ENCODE assay signal across 27 cellular contexts in genomic region chr10:71473671-71474599, GRCh38.
A peak's percentile ranks its signal among the peaks of the same experiment; 100 is the strongest.
DNase-seq lines count a peak whose midpoint lies in the region; ATAC-seq, FAIRE-seq and TF ChIP-seq lines count a peak whose summit lies in the region.
"Had no signal": no experiment of that assay in that cellular context is flagged by ENCODE, and none has a peak within 500 bp of the region (broad histone marks: within the 10 kb centered on the region; RNA-seq: fewer than 3 reads in every experiment).

No MANE protein-coding gene starts in this region.

- TF ChIP-seq CTCF in BE2C (IDR thresholded peaks at IDR 0.05; ENCODE audit: low read depth, low read length) (peak; percentile 13; the same call in 1 of the 2 replicates), H9 (conservative IDR thresholded peaks at IDR 0.05) (peak; percentile 52), heart left ventricle (IDR thresholded peaks at IDR 0.05) (no peak), pancreas (IDR thresholded peaks at IDR 0.05) (no peak)

- H3K79me1 ChIP-seq in H9 (ENCODE audit: insufficient read depth, low read depth, low read length, poor library complexity, severe bottlenecking) = no peaks in the 10 kb centered on the region

- H3K27ac ChIP-seq in H9 (ENCODE audit: insufficient read length, low read depth, low read length) (no peak overlapping the region), heart left ventricle (peak overlapping the region in 5 of 12 donors; percentile 30 to 72 (median 40)), pancreas (peak overlapping the region; percentile 18 to 58 (median 25))
- H3K27ac ChIP-seq: esophagus squamous epithelium, hepatocyte, KMS-11, Peyer's patch had no signal

- no peak overlapping the region for H2AFZ ChIP-seq in H9 (ENCODE audit: low read length)
- H2AFZ ChIP-seq: hepatocyte had no signal

- FAIRE-seq in pancreas (lab: Jason Lieb, UNC) = no peak
- FAIRE-seq: GM19239 had no signal

- no peak overlapping the region for H3K14ac ChIP-seq in H9 (ENCODE audit: insufficient read depth, low read length)

- H3K23me2 ChIP-seq in H9 (ENCODE audit: insufficient read length, low read depth, low read length, poor library complexity, severe bottlenecking) = peaks cover 3% of the 10 kb centered on the region

- H3K4ac ChIP-seq in H9 (ENCODE audit: low read depth, low read length) = no peak overlapping the region

- H3K4me1 ChIP-seq in BE2C (peaks cover 2% of the 10 kb centered on the region; the same call in 1 of the 2 replicates), H9 (ENCODE audit: insufficient read depth, low read length) (no peaks in the 10 kb centered on the region; the same call in 1 of the 2 replicates), heart left ventricle (peaks cover 10 to 74% (median 53%) of the 10 kb centered on the region in 12 donors), pancreas (peaks cover 0 to 10% (median 9%) of the 10 kb centered on the region in 3 donors)

- H2BK20ac ChIP-seq in H9 (ENCODE audit: low read depth, low read length, poor library complexity, severe bottlenecking) = no peak overlapping the region

- no peak overlapping the region for H4K8ac ChIP-seq in H9 (replicated peaks; ENCODE audit: insufficient read length, low read depth, low read length)

- no peak overlapping the region for H2BK15ac ChIP-seq in H9 (ENCODE audit: low read depth, low read length)

- no peak overlapping the region for H3K4me2 ChIP-seq in H9 (ENCODE audit: insufficient read depth, insufficient read length, low read length)
- H3K4me2 ChIP-seq: hepatocyte, KMS-11 had no signal

- H3K27ac Mint-ChIP-seq in H9 = no peak overlapping the region
- H3K27ac Mint-ChIP-seq: activated CD4-positive, alpha-beta T cell treated with anti-CD3 and anti-CD28 coated beads for 36 hours; activated CD8-positive, alpha-beta T cell treated with anti-CD3 and anti-CD28 coated beads for 36 hours; activated naive CD4-positive, alpha-beta T cell treated with anti-CD3 and anti-CD28 coated beads, Interleukin-2, amount 10 ng/mL, durations not matched to agents 7 days and 5 days; CD4-positive, alpha-beta T cell; memory B cell; T-helper 2 cell treated with Interferon-gamma antibody and Interleukin-4, amounts not matched to agents 5 μg/mL and 100 μg/mL, for 36 hours had no signal

- no peak overlapping the region for H4K5ac ChIP-seq in H9 (ENCODE audit: insufficient read length, low read depth, low read length)

- H3T11ph ChIP-seq in H9 (ENCODE audit: low read length) = no peak overlapping the region

- no peaks in the 10 kb centered on the region for H3K9me3 ChIP-seq in BE2C
- no peaks in the 10 kb centered on the region for H3K9me3 ChIP-seq in H9 (ENCODE audit: control insufficient read depth, low read depth, low read length)
- no peaks in the 10 kb centered on the region for H3K9me3 ChIP-seq in heart left ventricle
- no peaks in the 10 kb centered on the region for H3K9me3 ChIP-seq in pancreas
- H3K9me3 ChIP-seq: adrenal gland, esophagus squamous epithelium, MG63, Peyer's patch had no signal

- ATAC-seq in heart left ventricle (peak; percentile 77 to 86 (median 82)), pancreas (peak in 3 of 4 donors; percentile 31 to 59 (median 49)), HG03442 (IDR thresholded peaks at IDR 0.05; ENCODE audit: unreplicated experiment) (no peak)
- ATAC-seq: activated CD4-positive, alpha-beta T cell treated with anti-CD3 and anti-CD28 coated beads for 36 hours; activated CD8-positive, alpha-beta T cell treated with anti-CD3 and anti-CD28 coated beads for 36 hours; stimulated activated memory B cell treated with anti-CD40 and anti-IgM and Interleukin-4, amounts not matched to agents 10 μg/mL and 1 μg/mL and 100 μg/mL, for 72 hours had no signal

- no peak overlapping the region for H2BK120ac ChIP-seq in H9 (ENCODE audit: low read depth, low read length, poor library complexity, severe bottlenecking)

- H3K36me3 ChIP-seq in BE2C (no peaks in the 10 kb centered on the region), heart left ventricle (no peaks in the 10 kb centered on the region), pancreas (no peaks in the 10 kb centered on the region)
- H3K36me3 ChIP-seq: adrenal gland, esophagus squamous epithelium, MG63, Peyer's patch had no signal

- no peaks in the 10 kb centered on the region; a peak in 1 of 5 replicates for H3K9me3 Mint-ChIP-seq in H9
- H3K9me3 Mint-ChIP-seq: activated CD8-positive, alpha-beta T cell treated with anti-CD3 and anti-CD28 coated beads for 36 hours; activated naive CD4-positive, alpha-beta T cell treated with anti-CD3 and anti-CD28 coated beads, Interleukin-2, amount 10 ng/mL, durations not matched to agents 7 days and 5 days; CD4-positive, alpha-beta T cell; memory B cell; neural crest cell; stimulated activated memory B cell treated with anti-CD40 and anti-IgM and Interleukin-4, amounts not matched to agents 10 μg/mL and 1 μg/mL and 100 μg/mL, for 72 hours; T-helper 2 cell treated with Interferon-gamma antibody and Interleukin-4, amounts not matched to agents 5 μg/mL and 100 μg/mL, for 36 hours had no signal

- H2AK5ac ChIP-seq in H9 (ENCODE audit: insufficient read length, low read length) = no peak overlapping the region

- H3K4me3 ChIP-seq in BE2C (ENCODE audit: low read depth, low read length) (no peak overlapping the region), heart left ventricle (no peak overlapping the region), pancreas (no peak overlapping the region)
- H3K4me3 ChIP-seq: adrenal gland, esophagus squamous epithelium, hepatocyte, MG63, Peyer's patch had no signal

- H4K20me1 ChIP-seq in H9 (ENCODE audit: control insufficient read depth, insufficient read depth, insufficient read length) = no peaks in the 10 kb centered on the region

- H3K27me3 Mint-ChIP-seq in H9 (ENCODE audit: low read depth) = peaks cover 12% of the 10 kb centered on the region
- H3K27me3 Mint-ChIP-seq: activated CD4-positive, alpha-beta T cell treated with anti-CD3 and anti-CD28 coated beads for 36 hours; CD4-positive, alpha-beta T cell had no signal

- no peak overlapping the region for H3K23ac ChIP-seq in H9 (ENCODE audit: insufficient read length, low read depth, low read length)

- no peak overlapping the region for H2BK12ac ChIP-seq in H9 (ENCODE audit: insufficient read length, low read depth, low read length)

- H3K36me3 Mint-ChIP-seq in H9 (ENCODE audit: insufficient read depth in 1 of 3, low read depth in 3 of 3) = no peaks in the 10 kb centered on the region
- H3K36me3 Mint-ChIP-seq: activated naive CD4-positive, alpha-beta T cell treated with anti-CD3 and anti-CD28 coated beads, Interleukin-2, amount 10 ng/mL, durations not matched to agents 7 days and 5 days; memory B cell; stimulated activated memory B cell treated with anti-CD40 and anti-IgM and Interleukin-4, amounts not matched to agents 10 μg/mL and 1 μg/mL and 100 μg/mL, for 72 hours had no signal

- DNase-seq in BE2C (no peak), H9 (no peak), heart left ventricle (peak; percentile 27 to 79 (median 52)), pancreas (peak in 3 of 6 donors; percentile 42 to 60 (median 57)), activated T-cell treated with anti-CD3 and anti-CD28 coated beads for 4 hours (no peak), ecto neural progenitor cell (ENCODE audit: low spot score) (no peak)
- DNase-seq: activated CD4-positive, alpha-beta T cell treated with anti-CD3 and anti-CD28 coated beads for 36 hours; activated CD8-positive, alpha-beta memory T cell treated with anti-CD3 and anti-CD28 coated beads, Interleukin-2, amount 50 U/mL, for 48 hours; activated CD8-positive, alpha-beta T cell treated with anti-CD3 and anti-CD28 coated beads for 36 hours; activated naive CD4-positive, alpha-beta T cell treated with anti-CD3 and anti-CD28 coated beads, Interleukin-2, amount 10 ng/mL, durations not matched to agents 7 days and 5 days; adrenal gland; CD4-positive, alpha-beta T cell; esophagus squamous epithelium; foreskin melanocyte; MG63; NCI-H1105; NCI-H2029; NCI-H524 treated with DMSO at 0.1 percent for 48 hours had no signal

- H3K9ac ChIP-seq in H9 (ENCODE audit: extremely low read depth, insufficient read length, low read length) = no peak overlapping the region
- H3K9ac ChIP-seq: KMS-11 had no signal

- H2BK5ac ChIP-seq in H9 (ENCODE audit: insufficient read length, low read length) = no peak overlapping the region

- peaks cover 12 to 24% of the 10 kb centered on the region in 2 experiments for H3K4me1 Mint-ChIP-seq in H9
- H3K4me1 Mint-ChIP-seq: activated CD4-positive, alpha-beta T cell treated with anti-CD3 and anti-CD28 coated beads for 36 hours had no signal

- no peak overlapping the region for H4K91ac ChIP-seq in H9 (ENCODE audit: insufficient read length, low read depth, low read length)

- no peak overlapping the region for H3K56ac ChIP-seq in H9 (ENCODE audit: insufficient read length, low read depth, low read length)

- H3K4me3 Mint-ChIP-seq in H9 = no peak overlapping the region
- H3K4me3 Mint-ChIP-seq: activated CD4-positive, alpha-beta T cell treated with anti-CD3 and anti-CD28 coated beads for 36 hours; activated CD8-positive, alpha-beta T cell treated with anti-CD3 and anti-CD28 coated beads for 36 hours; activated naive CD4-positive, alpha-beta T cell treated with anti-CD3 and anti-CD28 coated beads, Interleukin-2, amount 10 ng/mL, durations not matched to agents 7 days and 5 days; CD4-positive, alpha-beta T cell; memory B cell; neural crest cell; stimulated activated memory B cell treated with anti-CD40 and anti-IgM and Interleukin-4, amounts not matched to agents 10 μg/mL and 1 μg/mL and 100 μg/mL, for 72 hours; T-helper 2 cell treated with Interferon-gamma antibody and Interleukin-4, amounts not matched to agents 5 μg/mL and 100 μg/mL, for 36 hours had no signal

- no peaks in the 10 kb centered on the region for H3K27me3 ChIP-seq in BE2C
- H3K27me3 ChIP-seq in H9 (ENCODE audit: insufficient read depth, low read length) = no peaks in the 10 kb centered on the region
- no peaks in the 10 kb centered on the region for H3K27me3 ChIP-seq in heart left ventricle
- H3K27me3 ChIP-seq in pancreas = no peaks in the 10 kb centered on the region
- H3K27me3 ChIP-seq: adrenal gland, esophagus squamous epithelium, MG63, Peyer's patch had no signal

- WGBS in H9 (ENCODE audit: extremely low coverage, insufficient read length, low lambda C conversion rate) = no CpG with 5 or more reads among the region's 11 CpGs
- WGBS in heart left ventricle, 4 donors = 78 to 92% (median 79%) methylated on average over 11 of the region's 11 CpGs
- 61 to 65% methylated on average over 11 of the region's 11 CpGs for WGBS in pancreas, 2 donors

- no peak for TF ChIP-seq POLR2A in heart left ventricle (IDR thresholded peaks at IDR 0.05)

- intact Hi-C loops in heart left ventricle (cut with DNase I) (no loop called here), pancreas (cut with DNase I) (no loop called here)

- no peaks in the 10 kb centered on the region for H3K79me2 ChIP-seq in H9 (ENCODE audit: insufficient read depth, low read length)
- H3K79me2 ChIP-seq: hepatocyte had no signal

- H3K18ac ChIP-seq in H9 (ENCODE audit: insufficient read length, low read depth, low read length) = no peak overlapping the region

Comparison
In these comparisons a context has a peak if more than half of its experiments do, and no peak if none do; other contexts are left out.
1. DNase-seq: peak in heart left ventricle (5 of 5); none in BE2C (single experiment), H9 (single experiment), activated T-cell treated with anti-CD3 and anti-CD28 coated beads for 4 hours (single experiment) and ecto neural progenitor cell (single experiment).
2. CTCF ChIP-seq: peak in BE2C (single experiment) and H9 (single experiment); none in heart left ventricle (0 of 12) and pancreas (0 of 4).